ENCODE assay signal across 18 cellular contexts in the genomic region with DNA sequence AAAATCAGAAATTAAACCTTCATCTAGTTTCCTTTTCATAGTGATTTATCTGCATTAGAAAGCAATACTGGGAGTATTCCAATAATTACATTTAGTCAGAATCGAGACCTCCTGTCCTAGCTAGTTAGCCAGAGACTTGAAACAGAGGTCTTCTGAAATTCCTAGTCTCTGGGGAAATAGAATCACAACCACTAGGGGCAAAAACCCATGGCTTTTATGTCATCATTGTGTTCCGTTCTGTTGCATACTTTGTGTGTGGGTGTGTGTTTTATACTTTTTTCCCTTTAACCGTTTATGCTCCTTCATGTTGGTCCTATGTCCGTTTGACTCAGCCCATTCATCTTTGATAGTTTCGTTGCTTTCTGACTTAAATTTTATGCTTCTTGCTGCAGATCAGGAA.
A peak's percentile ranks its signal among the peaks of the same experiment; 100 is the strongest.
DNase-seq lines count a peak whose midpoint lies in the region; ATAC-seq, FAIRE-seq and TF ChIP-seq lines count a peak whose summit lies in the region.
"Had no signal": no experiment of that assay in that cellular context is flagged by ENCODE, and none has a peak within 500 bp of the region (broad histone marks: within the 10 kb centered on the region; RNA-seq: fewer than 3 reads in every experiment).

No MANE protein-coding gene starts in this region.

- DNase-seq in ACHN (peak; percentile 17), GM12892 (ENCODE audit: insufficient read length) (no peak), T-cell (no peak), fibroblast of villous mesenchyme (ENCODE audit: low read depth) (no peak), left ventricle myocardium superior (no peak), EL (no peak)
- DNase-seq: activated CD4-positive, alpha-beta T cell treated with anti-CD3 and anti-CD28 coated beads, Interleukin-2, amount 10 ng/mL, durations not matched to agents 7 days and 5 days; C1 segment of cervical spinal cord; central memory CD4-positive, alpha-beta T cell; esophagus squamous epithelium; mucosa of descending colon; NCI-H345; PC-3; stimulated activated CD4-positive, alpha-beta T cell treated with anti-CD3 and anti-CD28 coated beads, Interleukin-4, amount 100 ng/mL, for 4 hours; stimulated activated naive CD4-positive, alpha-beta T cell had no signal

- H3K36me3 Mint-ChIP-seq in T-cell = peaks cover 57% of the 10 kb centered on the region

- peak; percentile 18 for TF ChIP-seq CTCF in fibroblast of villous mesenchyme (IDR thresholded peaks at IDR 0.05; ENCODE audit: insufficient read depth, low read depth, low read length)

- FAIRE-seq in GM12892 (lab: Jason Lieb, UNC) = peak; percentile 62

- H3K27me3 Mint-ChIP-seq in T-cell = no peaks in the 10 kb centered on the region
- H3K27me3 Mint-ChIP-seq: activated CD4-positive, alpha-beta T cell treated with anti-CD3 and anti-CD28 coated beads, Interleukin-2, amount 10 ng/mL, durations not matched to agents 7 days and 5 days had no signal

- H3K4me3 ChIP-seq in fibroblast of villous mesenchyme (ENCODE audit: low read depth, low read length) = no peak overlapping the region
- H3K4me3 ChIP-seq: esophagus squamous epithelium, mucosa of descending colon had no signal

- no peak for TF ChIP-seq POLR2A in GM12892 (IDR thresholded peaks at IDR 0.05; ENCODE audit: low read depth, low read length)

- POLR2A ChIA-PET in T-cell (lab: Charles Lee) = no interaction called here

- ATAC-seq in T-cell (replicated peaks in 1 of 4) = no peak
- no peak for ATAC-seq in left ventricle myocardium superior
- no peak for ATAC-seq in GM18873 (IDR thresholded peaks at IDR 0.05; ENCODE audit: low FRiP score, unreplicated experiment)
- no peak for ATAC-seq in GM19397 (IDR thresholded peaks at IDR 0.05; ENCODE audit: unreplicated experiment)
- ATAC-seq: mucosa of descending colon, PC-3 had no signal

- H3K9me3 Mint-ChIP-seq in T-cell = no peaks in the 10 kb centered on the region
- H3K9me3 Mint-ChIP-seq: activated CD4-positive, alpha-beta T cell treated with anti-CD3 and anti-CD28 coated beads, Interleukin-2, amount 10 ng/mL, durations not matched to agents 7 days and 5 days; T-helper 1 cell treated with Interleukin-12 subunit alpha and Interleukin-12 subunit beta and Interleukin-4 antibody, amounts not matched to agents 30 μg/mL and 1 μg/mL, for 36 hours had no signal

- in situ Hi-C loops in ACHN (cut with HindIII; ENCODE audit: low pct_ligation_motif_present, low pct_unique_long_range_greater_than_20kb, low sequenced_read_pairs) = no loop called here

- H3K4me1 Mint-ChIP-seq in T-cell = peaks cover 0 to 4% (median 2%) of the 10 kb centered on the region in 3 donors

- H3K4me3 Mint-ChIP-seq in T-cell = no peak overlapping the region
- H3K4me3 Mint-ChIP-seq: activated CD4-positive, alpha-beta T cell treated with anti-CD3 and anti-CD28 coated beads, Interleukin-2, amount 10 ng/mL, durations not matched to agents 7 days and 5 days; T-helper 1 cell treated with Interleukin-12 subunit alpha and Interleukin-12 subunit beta and Interleukin-4 antibody, amounts not matched to agents 30 μg/mL and 1 μg/mL, for 36 hours had no signal

- CTCF ChIA-PET in T-cell (lab: Charles Lee) = interaction anchor here (0.9 to 1.5 kb wide), 3 partner anchors 122 to 124 kb away, joined by 3 read pairs; no protein-coding TSS in a partner anchor

- peak overlapping the region; percentile 3 to 36 for H3K27ac Mint-ChIP-seq in T-cell
- H3K27ac Mint-ChIP-seq: activated CD4-positive, alpha-beta T cell treated with anti-CD3 and anti-CD28 coated beads, Interleukin-2, amount 10 ng/mL, durations not matched to agents 7 days and 5 days; T-helper 1 cell treated with Interleukin-12 subunit alpha and Interleukin-12 subunit beta and Interleukin-4 antibody, amounts not matched to agents 30 μg/mL and 1 μg/mL, for 36 hours had no signal

- intact Hi-C loops in left ventricle myocardium superior (cut with micrococcal nuclease) = no loop called here
